In genomic region chr4:6460876-6461275, GRCh38 we compare ENCODE assay signal across 18 cellular contexts. TPM values are rescaled to one million over a fixed set of nuclear protein-coding genes. Genes with fewer than 3 reads are reported as not detected.
A peak's percentile ranks its signal among the peaks of the same experiment; 100 is the strongest.
DNase-seq lines count a peak whose midpoint lies in the region; ATAC-seq and TF ChIP-seq lines count a peak whose summit lies in the region.
"Had no signal": no experiment of that assay in that cellular context is flagged by ENCODE, and none has a peak within 500 bp of the region (broad histone marks: within the 10 kb centered on the region; RNA-seq: fewer than 3 reads in every experiment).

No MANE protein-coding gene starts in this region.

- no peak for ATAC-seq in HG03457 (IDR thresholded peaks at IDR 0.05; ENCODE audit: unreplicated experiment)
- ATAC-seq: GM12878, HCT116 had no signal

- H3K27me3 Mint-ChIP-seq in osteocyte (ENCODE audit: unreplicated experiment) (peaks cover 21% of the 10 kb centered on the region), type B pancreatic cell (peaks cover 66% of the 10 kb centered on the region)

- H3K36me3 Mint-ChIP-seq in osteocyte (ENCODE audit: unreplicated experiment) (no peaks in the 10 kb centered on the region), type B pancreatic cell (peaks cover 3% of the 10 kb centered on the region)
- H3K36me3 Mint-ChIP-seq: CD4-positive, CD25-positive, alpha-beta regulatory T cell had no signal

- TF ChIP-seq CTCF in coronary artery (IDR thresholded peaks at IDR 0.05) (no peak), osteocyte (IDR thresholded peaks at IDR 0.05) (no peak), type B pancreatic cell (conservative IDR thresholded peaks at IDR 0.05) (no peak)

- DNase-seq in activated CD8-positive, alpha-beta memory T cell treated with anti-CD3 and anti-CD28 coated beads, Interleukin-2, amount 50 U/mL, for 48 hours, result peak; percentile 34
- no peak for DNase-seq in activated CD8-positive, alpha-beta memory T cell treated with anti-CD3 and anti-CD28 coated beads, Interleukin-2, amount 50 U/mL, for 4 hours
- DNase-seq in coronary artery (ENCODE audit: low spot score), result peak; percentile 58
- peak; percentile 70 for DNase-seq in osteocyte (ENCODE audit: extremely low spot score, unreplicated experiment)
- DNase-seq in type B pancreatic cell (ENCODE audit: extremely low spot score, unreplicated experiment), result no peak
- DNase-seq: BE2C; Caco-2; CD4-positive, CD25-positive, alpha-beta regulatory T cell; DMS153; GM23248; NCI-H1105; NCI-H1694; NCI-H2081 treated with DMSO at 0.1 percent for 48 hours had no signal

- H3K27ac Mint-ChIP-seq in osteocyte (ENCODE audit: unreplicated experiment), result no peak overlapping the region
- H3K27ac Mint-ChIP-seq in type B pancreatic cell, result no peak overlapping the region
- H3K27ac Mint-ChIP-seq: CD4-positive, CD25-positive, alpha-beta regulatory T cell had no signal

- H3K4me3 Mint-ChIP-seq in osteocyte (ENCODE audit: unreplicated experiment) (no peak overlapping the region), type B pancreatic cell (no peak overlapping the region)
- H3K4me3 Mint-ChIP-seq: CD4-positive, CD25-positive, alpha-beta regulatory T cell had no signal

- H3K9me3 Mint-ChIP-seq in osteocyte (ENCODE audit: unreplicated experiment) (no peaks in the 10 kb centered on the region), type B pancreatic cell (no peaks in the 10 kb centered on the region)

- no peaks in the 10 kb centered on the region for H3K4me1 Mint-ChIP-seq in osteocyte (ENCODE audit: unreplicated experiment)
- H3K4me1 Mint-ChIP-seq in type B pancreatic cell (ENCODE audit: unreplicated experiment), result no peaks in the 10 kb centered on the region
- H3K4me1 Mint-ChIP-seq: CD4-positive, CD25-positive, alpha-beta regulatory T cell had no signal

- H3K27ac ChIP-seq in coronary artery (no peak overlapping the region), temporal lobe (ENCODE audit: low read depth, low read length) (peak overlapping the region; percentile 95)
- H3K27ac ChIP-seq: GM23248 had no signal

- H3K4me3 ChIP-seq in coronary artery, result no peak overlapping the region
- H3K4me3 ChIP-seq: GM12878, GM23248, K562 had no signal

RNA-seq across cellular contexts. Expression of gene PPP2R2C, which starts 11.5 kb away (rescaled TPM):
- total RNA-seq in osteocyte (not detected in 2 replicates), temporal lobe (59.5 TPM), type B pancreatic cell (ENCODE audit: low replicate concordance) (10.8 and 52.6 TPM in 2 replicates)
- total RNA-seq: Caco-2; CD4-positive, CD25-positive, alpha-beta regulatory T cell; GM23248 had no signal

Comparison
In these comparisons a context has a peak if more than half of its experiments do, and no peak if none do; other contexts are left out.
1. DNase-seq: peak in activated CD8-positive, alpha-beta memory T cell treated with anti-CD3 and anti-CD28 coated beads, Interleukin-2, amount 50 U/mL, for 48 hours (single experiment), coronary artery (single experiment) and osteocyte (single experiment); none in activated CD8-positive, alpha-beta memory T cell treated with anti-CD3 and anti-CD28 coated beads, Interleukin-2, amount 50 U/mL, for 4 hours (single experiment) and type B pancreatic cell (single experiment).
2. RNA of gene PPP2R2C, which starts 11.5 kb away (total RNA-seq): 59.5 TPM in temporal lobe (single experiment) and 10.8 to 52.6 TPM in type B pancreatic cell; not detected in osteocyte; every median in the first group is over 10 times any median in the second.